2 cellular contexts compared by ENCODE assay signal in genomic region chr11:134950692-134951304, GRCh38.
TF ChIP-seq lines count a peak whose summit lies in the region.

No MANE protein-coding gene starts in this region.

TF ChIP-seq in IMR-90, 13 proteins besides CTCF, POLR2A, EP300 and RAD21 (continued from another document):
- TF ChIP-seq, protein P1, sequence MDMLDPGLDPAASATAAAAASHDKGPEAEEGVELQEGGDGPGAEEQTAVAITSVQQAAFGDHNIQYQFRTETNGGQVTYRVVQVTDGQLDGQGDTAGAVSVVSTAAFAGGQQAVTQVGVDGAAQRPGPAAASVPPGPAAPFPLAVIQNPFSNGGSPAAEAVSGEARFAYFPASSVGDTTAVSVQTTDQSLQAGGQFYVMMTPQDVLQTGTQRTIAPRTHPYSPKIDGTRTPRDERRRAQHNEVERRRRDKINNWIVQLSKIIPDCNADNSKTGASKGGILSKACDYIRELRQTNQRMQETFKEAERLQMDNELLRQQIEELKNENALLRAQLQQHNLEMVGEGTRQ (IDR thresholded peaks at IDR 0.05; ENCODE audit: low read depth, low read length), result no peak
- TF ChIP-seq SMC3 (IDR thresholded peaks at IDR 0.05; ENCODE audit: low read depth, low read length), result no peak
- no peak for TF ChIP-seq RCOR1 (IDR thresholded peaks at IDR 0.05; ENCODE audit: insufficient replicate concordance, low read length)
- no peak for TF ChIP-seq RFX5 (IDR thresholded peaks at IDR 0.05; ENCODE audit: low read depth, low read length)
- TF ChIP-seq BHLHE40 (IDR thresholded peaks at IDR 0.05; ENCODE audit: low read depth, low read length), result no peak
- TF ChIP-seq NFE2L2 (IDR thresholded peaks at IDR 0.05; ENCODE audit: low read depth, low read length), result no peak
- TF ChIP-seq, protein P2, sequence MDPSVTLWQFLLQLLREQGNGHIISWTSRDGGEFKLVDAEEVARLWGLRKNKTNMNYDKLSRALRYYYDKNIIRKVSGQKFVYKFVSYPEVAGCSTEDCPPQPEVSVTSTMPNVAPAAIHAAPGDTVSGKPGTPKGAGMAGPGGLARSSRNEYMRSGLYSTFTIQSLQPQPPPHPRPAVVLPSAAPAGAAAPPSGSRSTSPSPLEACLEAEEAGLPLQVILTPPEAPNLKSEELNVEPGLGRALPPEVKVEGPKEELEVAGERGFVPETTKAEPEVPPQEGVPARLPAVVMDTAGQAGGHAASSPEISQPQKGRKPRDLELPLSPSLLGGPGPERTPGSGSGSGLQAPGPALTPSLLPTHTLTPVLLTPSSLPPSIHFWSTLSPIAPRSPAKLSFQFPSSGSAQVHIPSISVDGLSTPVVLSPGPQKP (IDR thresholded peaks at IDR 0.05; ENCODE audit: borderline replicate concordance, low read depth, low read length), result no peak
- TF ChIP-seq MAFK (IDR thresholded peaks at IDR 0.05; ENCODE audit: low read depth, low read length), result no peak
- no peak for TF ChIP-seq CEBPB (IDR thresholded peaks at IDR 0.05; ENCODE audit: low read depth, low read length)
- TF ChIP-seq MAZ (IDR thresholded peaks at IDR 0.05; ENCODE audit: borderline replicate concordance, low read depth, low read length), result no peak

TF ChIP-seq in K562, 482 proteins besides CTCF, POLR2A, EP300 and RAD21 (continued from another document):
- TF ChIP-seq ZMIZ1 (IDR thresholded peaks at IDR 0.05; ENCODE audit: low read depth in 2 of 2, low read length in 2 of 2) (no peak), DNMT1 (IDR thresholded peaks at IDR 0.05) (no peak), ZNF408 (CRISPR knock-in tag; IDR thresholded peaks at IDR 0.05; ENCODE audit: low read depth) (no peak)
